Comparison of ENCODE assay signal across 39 cellular contexts in genomic region chr3:123464211-123464610, GRCh38. TPM values are rescaled to one million over a fixed set of nuclear protein-coding genes. Genes with fewer than 3 reads are reported as not detected.
"Had no signal": no experiment of that assay in that cellular context is flagged by ENCODE, and none has a peak within 500 bp of the region (broad histone marks: within the 10 kb centered on the region; RNA-seq: fewer than 3 reads in every experiment).

No MANE protein-coding gene starts in this region.

- H3K27me3 ChIP-seq: adrenal gland, ascending aorta, body of pancreas had no signal

- H3K4me1 ChIP-seq: adrenal gland, ascending aorta, body of pancreas, breast epithelium had no signal

- H3K9me3 Mint-ChIP-seq: activated naive CD4-positive, alpha-beta T cell treated with anti-CD3 and anti-CD28 coated beads for 36 hours; activated naive CD4-positive, alpha-beta T cell treated with anti-CD3 and anti-CD28 coated beads, Interleukin-2, amount 10 ng/mL, durations not matched to agents 7 days and 5 days; activated naive CD4-positive, alpha-beta T cell treated with anti-CD3 and anti-CD28 coated beads, Interleukin-2, amount 50 U/mL, for 24 hours; activated naive CD4-positive, alpha-beta T cell treated with anti-CD3 and anti-CD28 coated beads, Interleukin-2, amount 50 U/mL, for 72 hours; activated naive CD8-positive, alpha-beta T cell treated with anti-CD3 and anti-CD28 coated beads for 36 hours; activated naive CD8-positive, alpha-beta T cell treated with anti-CD3 and anti-CD28 coated beads, Interleukin-2, amount 10 ng/mL, durations not matched to agents 7 days and 5 days; activated naive CD8-positive, alpha-beta T cell treated with anti-CD3 and anti-CD28 coated beads, Interleukin-2, amount 50 U/mL, for 24 hours; activated T-cell treated with anti-CD3 and anti-CD28 coated beads, Interleukin-2, amount 50 U/mL, for 24 hours; activated T-cell treated with anti-CD3 and anti-CD28 coated beads, Interleukin-2, amount 50 U/mL, for 72 hours; activated T-helper 1 cell treated with anti-CD3 and anti-CD28 coated beads, Interleukin-12 subunit alpha, Interleukin-12 subunit beta, Interleukin-2, Interleukin-4 antibody, amounts not matched to agents 30 ng/mL and 10 ng/mL and 1 ng/mL, durations not matched to agents 14 hours and 24 hours and 36 hours; activated T-helper 17 cell treated with anti-CD3 and anti-CD28 coated beads, Interleukin-2, amount 50 U/mL, for 72 hours; activated T-helper 2 cell treated with anti-CD3 and anti-CD28 coated beads, Interferon-gamma antibody, Interleukin-2, Interleukin-4, amounts not matched to agents 10 μg/mL and 5 μg/mL and 100 μg/mL, durations not matched to agents 14 hours and 24 hours and 36 hours; brain; central memory CD8-positive, alpha-beta T cell had no signal

- ATAC-seq: activated naive CD4-positive, alpha-beta T cell treated with anti-CD3 and anti-CD28 coated beads, Interleukin-2, amount 50 U/mL, for 72 hours; activated naive CD8-positive, alpha-beta T cell treated with anti-CD3 and anti-CD28 coated beads, Interleukin-2, amount 50 U/mL, for 24 hours; activated T-cell treated with anti-CD3 and anti-CD28 coated beads, Interleukin-2, amount 50 U/mL, for 72 hours; activated T-helper 17 cell treated with anti-CD3 and anti-CD28 coated beads, Interleukin-2, amount 50 U/mL, for 72 hours; body of pancreas had no signal

- H3K9me3 ChIP-seq: adrenal gland, ascending aorta, body of pancreas, breast epithelium had no signal

- H3K4me3 Mint-ChIP-seq: activated naive CD4-positive, alpha-beta T cell treated with anti-CD3 and anti-CD28 coated beads for 36 hours; activated naive CD4-positive, alpha-beta T cell treated with anti-CD3 and anti-CD28 coated beads, Interleukin-2, amount 10 ng/mL, durations not matched to agents 7 days and 5 days; activated naive CD4-positive, alpha-beta T cell treated with anti-CD3 and anti-CD28 coated beads, Interleukin-2, amount 50 U/mL, for 24 hours; activated naive CD8-positive, alpha-beta T cell; activated naive CD8-positive, alpha-beta T cell treated with anti-CD3 and anti-CD28 coated beads for 36 hours; activated naive CD8-positive, alpha-beta T cell treated with anti-CD3 and anti-CD28 coated beads, Interleukin-2, amount 10 ng/mL, durations not matched to agents 7 days and 5 days; activated naive CD8-positive, alpha-beta T cell treated with anti-CD3 and anti-CD28 coated beads, Interleukin-2, amount 50 U/mL, for 24 hours; activated T-cell treated with anti-CD3 and anti-CD28 coated beads, Interleukin-2, amount 50 U/mL, for 24 hours; activated T-cell treated with anti-CD3 and anti-CD28 coated beads, Interleukin-2, amount 50 U/mL, for 72 hours; activated T-helper 1 cell treated with anti-CD3 and anti-CD28 coated beads, Interleukin-12 subunit alpha, Interleukin-12 subunit beta, Interleukin-2, Interleukin-4 antibody, amounts not matched to agents 30 ng/mL and 10 ng/mL and 1 ng/mL, durations not matched to agents 14 hours and 24 hours and 36 hours; activated T-helper 17 cell treated with anti-CD3 and anti-CD28 coated beads, Interleukin-2, amount 50 U/mL, for 72 hours; brain; central memory CD8-positive, alpha-beta T cell had no signal

- H3K27ac ChIP-seq: adrenal gland, ascending aorta, body of pancreas, brain microvascular endothelial cell, breast epithelium, cardiac muscle cell had no signal

- H3K4me3 ChIP-seq: adrenal gland, ascending aorta, body of pancreas, breast epithelium, cardiac muscle cell had no signal

- H3K36me3 Mint-ChIP-seq: activated naive CD4-positive, alpha-beta T cell treated with anti-CD3 and anti-CD28 coated beads, Interleukin-2, amount 10 ng/mL, durations not matched to agents 7 days and 5 days; activated naive CD4-positive, alpha-beta T cell treated with anti-CD3 and anti-CD28 coated beads, Interleukin-2, amount 50 U/mL, for 24 hours; activated naive CD4-positive, alpha-beta T cell treated with anti-CD3 and anti-CD28 coated beads, Interleukin-2, amount 50 U/mL, for 72 hours; activated naive CD8-positive, alpha-beta T cell; activated naive CD8-positive, alpha-beta T cell treated with anti-CD3 and anti-CD28 coated beads for 36 hours; activated naive CD8-positive, alpha-beta T cell treated with anti-CD3 and anti-CD28 coated beads, Interleukin-2, amount 10 ng/mL, durations not matched to agents 7 days and 5 days; brain had no signal

- H3K36me3 ChIP-seq: adrenal gland, ascending aorta, brain microvascular endothelial cell, breast epithelium, cardiac muscle cell had no signal

- H3K27ac Mint-ChIP-seq: activated naive CD4-positive, alpha-beta T cell treated with anti-CD3 and anti-CD28 coated beads for 36 hours; activated naive CD4-positive, alpha-beta T cell treated with anti-CD3 and anti-CD28 coated beads, Interleukin-2, amount 10 ng/mL, durations not matched to agents 7 days and 5 days; activated naive CD4-positive, alpha-beta T cell treated with anti-CD3 and anti-CD28 coated beads, Interleukin-2, amount 50 U/mL, for 24 hours; activated naive CD4-positive, alpha-beta T cell treated with anti-CD3 and anti-CD28 coated beads, Interleukin-2, amount 50 U/mL, for 72 hours; activated naive CD8-positive, alpha-beta T cell; activated naive CD8-positive, alpha-beta T cell treated with anti-CD3 and anti-CD28 coated beads for 36 hours; activated naive CD8-positive, alpha-beta T cell treated with anti-CD3 and anti-CD28 coated beads, Interleukin-2, amount 10 ng/mL, durations not matched to agents 7 days and 5 days; activated naive CD8-positive, alpha-beta T cell treated with anti-CD3 and anti-CD28 coated beads, Interleukin-2, amount 50 U/mL, for 24 hours; activated T-cell treated with anti-CD3 and anti-CD28 coated beads, Interleukin-2, amount 50 U/mL, for 24 hours; activated T-cell treated with anti-CD3 and anti-CD28 coated beads, Interleukin-2, amount 50 U/mL, for 72 hours; activated T-helper 1 cell treated with anti-CD3 and anti-CD28 coated beads, Interleukin-12 subunit alpha, Interleukin-12 subunit beta, Interleukin-2, Interleukin-4 antibody, amounts not matched to agents 30 ng/mL and 10 ng/mL and 1 ng/mL, durations not matched to agents 14 hours and 24 hours and 36 hours; activated T-helper 17 cell treated with anti-CD3 and anti-CD28 coated beads, Interleukin-2, amount 50 U/mL, for 72 hours; activated T-helper 2 cell treated with anti-CD3 and anti-CD28 coated beads, Interferon-gamma antibody, Interleukin-2, Interleukin-4, amounts not matched to agents 10 μg/mL and 5 μg/mL and 100 μg/mL, durations not matched to agents 14 hours and 24 hours and 36 hours; brain had no signal

- DNase-seq: activated effector memory CD4-positive, alpha-beta T cell treated with anti-CD3 and anti-CD28 coated beads, Interleukin-2, amount 50 U/mL, for 16 hours; activated effector memory CD4-positive, alpha-beta T cell treated with Interleukin-2 at 50 U/mL for 16 hours; activated gamma-delta T cell; activated gamma-delta T cell treated with Interleukin-2 at 50 U/mL for 16 hours; activated naive CD4-positive, alpha-beta T cell; activated naive CD4-positive, alpha-beta T cell treated with anti-CD3 and anti-CD28 coated beads for 36 hours; activated naive CD4-positive, alpha-beta T cell treated with anti-CD3 and anti-CD28 coated beads, Interleukin-2, amount 10 ng/mL, durations not matched to agents 7 days and 5 days; activated naive CD4-positive, alpha-beta T cell treated with anti-CD3 and anti-CD28 coated beads, Interleukin-2, amount 50 U/mL, for 16 hours; activated naive CD4-positive, alpha-beta T cell treated with Interleukin-2 at 50 U/mL for 16 hours; activated naive CD8-positive, alpha-beta T cell treated with anti-CD3 and anti-CD28 coated beads for 36 hours; activated naive CD8-positive, alpha-beta T cell treated with anti-CD3 and anti-CD28 coated beads, Interleukin-2, amount 10 ng/mL, durations not matched to agents 7 days and 5 days; activated naive CD8-positive, alpha-beta T cell treated with anti-CD3 and anti-CD28 coated beads, Interleukin-2, amount 50 U/mL, for 24 hours; activated T-cell treated with anti-CD3 and anti-CD28 coated beads for 4 hours; activated T-cell treated with anti-CD3 and anti-CD28 coated beads, Interleukin-2, amount 50 U/mL, for 1 hour; activated T-cell treated with anti-CD3 and anti-CD28 coated beads, Interleukin-2, amount 50 U/mL, for 24 hours; activated T-cell treated with anti-CD3 and anti-CD28 coated beads, Interleukin-2, amount 50 U/mL, for 48 hours; activated T-cell treated with anti-CD3 and anti-CD28 coated beads, Interleukin-2, amount 50 U/mL, for 72 hours; adrenal gland; amniotic stem cell; amygdala; anterior cingulate cortex; aorta; body of pancreas; brain microvascular endothelial cell; caudate nucleus; central memory CD4-positive, alpha-beta T cell; cerebellar nuclear complex had no signal

- H3K4me1 Mint-ChIP-seq: activated naive CD4-positive, alpha-beta T cell treated with anti-CD3 and anti-CD28 coated beads, Interleukin-2, amount 10 ng/mL, durations not matched to agents 7 days and 5 days; activated naive CD4-positive, alpha-beta T cell treated with anti-CD3 and anti-CD28 coated beads, Interleukin-2, amount 50 U/mL, for 24 hours; activated naive CD8-positive, alpha-beta T cell treated with anti-CD3 and anti-CD28 coated beads for 36 hours; activated naive CD8-positive, alpha-beta T cell treated with anti-CD3 and anti-CD28 coated beads, Interleukin-2, amount 10 ng/mL, durations not matched to agents 7 days and 5 days; activated naive CD8-positive, alpha-beta T cell treated with anti-CD3 and anti-CD28 coated beads, Interleukin-2, amount 50 U/mL, for 24 hours; activated T-helper 17 cell treated with anti-CD3 and anti-CD28 coated beads, Interleukin-2, amount 50 U/mL, for 72 hours; central memory CD8-positive, alpha-beta T cell had no signal

RNA-seq across cellular contexts. Expression of gene ADCY5, which starts 15.3 kb away (rescaled TPM):
- total RNA-seq: activated naive CD4-positive, alpha-beta T cell treated with anti-CD3 and anti-CD28 coated beads, Interleukin-2, amount 50 U/mL, for 72 hours; activated naive CD8-positive, alpha-beta T cell treated with anti-CD3 and anti-CD28 coated beads for 36 hours; activated naive CD8-positive, alpha-beta T cell treated with anti-CD3 and anti-CD28 coated beads, Interleukin-2, amount 10 ng/mL, durations not matched to agents 7 days and 5 days; activated T-cell treated with anti-CD3 and anti-CD28 coated beads, Interleukin-2, amount 50 U/mL, for 72 hours; activated T-helper 1 cell treated with anti-CD3 and anti-CD28 coated beads, Interleukin-12 subunit alpha, Interleukin-12 subunit beta, Interleukin-2, Interleukin-4 antibody, amounts not matched to agents 30 ng/mL and 10 ng/mL and 1 ng/mL, durations not matched to agents 14 hours and 24 hours and 36 hours; activated T-helper 17 cell treated with anti-CD3 and anti-CD28 coated beads, Interleukin-2, amount 50 U/mL, for 72 hours; activated T-helper 2 cell treated with anti-CD3 and anti-CD28 coated beads, Interferon-gamma antibody, Interleukin-2, Interleukin-4, amounts not matched to agents 10 μg/mL and 5 μg/mL and 100 μg/mL, durations not matched to agents 14 hours and 24 hours and 36 hours; bronchial epithelial cell had no signal
